5 cellular contexts compared by ENCODE assay signal in genomic region chr16:82720414-82720813, GRCh38.
"Had no signal": no experiment of that assay in that cellular context is flagged by ENCODE, and none has a peak within 500 bp of the region (broad histone marks: within the 10 kb centered on the region; RNA-seq: fewer than 3 reads in every experiment).

No MANE protein-coding gene starts in this region.

- H3K4me3 ChIP-seq: K562 had no signal

- H3K27ac ChIP-seq: HL-60 had no signal

- DNase-seq: IMR-90, KBM-7, KG1 had no signal
